ENCODE assay signal across 8 cellular contexts in the genomic region with DNA sequence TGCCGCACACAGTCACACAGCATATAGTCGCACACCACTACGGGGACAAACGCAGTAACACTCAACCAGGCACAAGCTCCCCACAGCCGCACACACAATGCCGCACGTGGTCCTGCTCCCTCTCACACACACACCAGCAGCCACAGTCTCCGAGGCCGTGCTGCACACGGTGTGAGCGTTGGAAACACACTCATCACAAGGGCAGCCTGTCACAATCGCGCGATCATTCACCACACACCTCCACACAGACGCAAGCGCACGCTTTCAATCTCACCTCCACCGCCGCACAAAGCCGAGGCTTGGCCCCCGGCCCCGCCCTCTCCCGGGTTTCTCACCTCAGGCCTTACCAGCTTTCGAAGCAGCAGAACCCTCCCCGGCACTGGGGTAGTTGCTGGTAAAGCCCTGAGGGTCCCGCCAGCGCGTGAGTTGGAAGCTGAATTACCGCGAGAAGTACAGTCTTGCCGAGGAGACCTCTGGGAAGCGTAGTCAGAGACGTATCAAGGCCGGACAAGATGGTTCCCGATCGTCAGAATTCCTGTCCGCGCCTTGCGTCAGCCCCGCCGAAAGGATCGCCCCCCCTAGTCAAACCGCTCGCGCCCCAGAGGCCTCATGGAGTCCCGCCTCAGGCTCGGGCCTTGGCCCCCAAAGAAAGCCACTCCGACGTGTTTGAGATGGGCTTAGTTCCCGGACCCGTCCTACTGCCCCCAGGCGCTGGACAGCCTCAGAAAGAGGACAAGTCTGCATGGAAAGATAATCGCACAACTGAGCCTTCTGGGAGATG. TPM values are rescaled to one million over a fixed set of nuclear protein-coding genes. Genes with fewer than 3 reads are reported as not detected.
A peak's percentile ranks its signal among the peaks of the same experiment; 100 is the strongest.
DNase-seq lines count a peak whose midpoint lies in the region; ATAC-seq, FAIRE-seq and TF ChIP-seq lines count a peak whose summit lies in the region.

Gene ZNF566, minus strand, starts transcription at position 423 of the 781 bp plus-strand sequence. CDS start 13,004 bp downstream, outside the sequence.

- H3K27ac ChIP-seq in OCI-LY3 (ENCODE audit: low read length) = peak within 1 kb of the TSS; percentile 92
- H3K27ac ChIP-seq in epithelial cell of prostate = peak within 1 kb of the TSS; percentile 86

- peak; percentile 90 for ATAC-seq in GM21515 (IDR thresholded peaks at IDR 0.05; ENCODE audit: unreplicated experiment)

- peak within 1 kb of the TSS; percentile 97 for H3K9ac ChIP-seq in OCI-LY3 (ENCODE audit: low read length)

- H3K27me3 ChIP-seq in OCI-LY3 (ENCODE audit: low read depth, low read length) (no peaks in the 10 kb centered on the region), mononuclear cell (ENCODE audit: insufficient read depth, low read length) (no peaks in the 10 kb centered on the region)

- H3K4me1 ChIP-seq in OCI-LY3 (ENCODE audit: low read length) = peaks cover 14% of the 10 kb centered on the region
- peaks cover 12% of the 10 kb centered on the region for H3K4me1 ChIP-seq in mononuclear cell (ENCODE audit: insufficient read depth, low read length)

- no peak for FAIRE-seq in D721Med (lab: Jason Lieb, UNC)

- H4K20me1 ChIP-seq in OCI-LY3 (ENCODE audit: insufficient read depth, low read length) = no peaks in the 10 kb centered on the region

- H3K36me3 ChIP-seq in OCI-LY3 (replicated peaks; ENCODE audit: low read depth, low read length) = peaks cover 9% of the 10 kb centered on the region

- peak within 1 kb of the TSS; percentile 79 for H3K4me2 ChIP-seq in OCI-LY3 (ENCODE audit: low read length)

- TF ChIP-seq CTCF in D721Med (IDR thresholded peaks at IDR 0.05; ENCODE audit: insufficient read depth, missing control alignments) (no peak), OCI-LY3 (IDR thresholded peaks at IDR 0.05; ENCODE audit: low read depth, low read length) (no peak)

- peaks cover 39% of the 10 kb centered on the region for H3K79me2 ChIP-seq in OCI-LY3 (ENCODE audit: low read length)

- H3K4me3 ChIP-seq in OCI-LY3 (ENCODE audit: low read length) = peak within 1 kb of the TSS; percentile 88
- peak within 1 kb of the TSS; percentile 70 for H3K4me3 ChIP-seq in mononuclear cell (ENCODE audit: low read length)

- H2AFZ ChIP-seq in OCI-LY3 (ENCODE audit: low read depth, low read length) = peak within 1 kb of the TSS; percentile 96

- H3K9me3 ChIP-seq in OCI-LY3 (ENCODE audit: insufficient read depth, low read length) (no peaks in the 10 kb centered on the region), mononuclear cell (ENCODE audit: low read depth, low read length) (no peaks in the 10 kb centered on the region)

- DNase-seq in D721Med (ENCODE audit: insufficient read length, low spot score) = peak; percentile 88
- DNase-seq in HuH-7 (ENCODE audit: low spot score) = peak; percentile 96
- DNase-seq in activated T-cell treated with anti-CD3 and anti-CD28 coated beads for 48 hours (ENCODE audit: low read depth) = peak; percentile 90
- DNase-seq in epithelial cell of prostate (ENCODE audit: low read depth, low spot score) = peak; percentile 94
- DNase-seq in stimulated activated CD8-positive, alpha-beta memory T cell treated with anti-CD3 and anti-CD28 coated beads, Interleukin-2, amount 100 ng/mL, for 48 hours (ENCODE audit: low read depth in 2 of 2) = peak; percentile 84 to 89

RNA-seq across cellular contexts. Expression of gene ZNF566, which starts in this region (rescaled TPM):
- total RNA-seq in mononuclear cell = 8.5 TPM

Comparison
In these comparisons a context has a peak if more than half of its experiments do, and no peak if none do; other contexts are left out.
1. Peak in every context shown above with its lines: DNase-seq, ATAC-seq, H3K4me3 ChIP-seq and H3K27ac ChIP-seq.